Comparison of ENCODE assay signal across 13 cellular contexts in the genomic region with DNA sequence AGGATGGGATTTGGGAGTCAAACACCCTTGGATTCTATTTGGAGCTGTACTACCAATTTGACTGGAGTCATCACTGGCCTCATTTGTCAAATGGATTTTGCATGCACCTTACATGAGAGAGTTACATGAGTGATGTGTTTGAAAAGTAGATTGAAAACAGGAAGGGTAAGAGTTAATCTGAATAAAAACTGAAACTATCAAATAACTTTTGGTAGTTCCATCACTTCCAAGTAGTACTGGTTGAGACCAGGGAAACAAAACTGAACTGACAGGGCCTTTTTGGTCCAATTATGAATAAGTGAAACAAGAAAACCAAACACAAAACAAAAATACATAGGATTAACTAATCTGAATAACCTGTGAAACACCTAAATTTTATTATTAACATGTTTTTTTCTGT.
"Had no signal": no experiment of that assay in that cellular context is flagged by ENCODE, and none has a peak within 500 bp of the region (broad histone marks: within the 10 kb centered on the region; RNA-seq: fewer than 3 reads in every experiment).

No MANE protein-coding gene starts in this region.

- H3K9me3 Mint-ChIP-seq: endodermal cell had no signal

- H3K27ac Mint-ChIP-seq: endodermal cell had no signal

- DNase-seq: activated CD4-positive, alpha-beta T cell treated with anti-CD3 and anti-CD28 coated beads, Interleukin-2, amount 50 U/mL, for 1 hour; activated CD8-positive, alpha-beta memory T cell treated with anti-CD3 and anti-CD28 coated beads, Interleukin-2, amount 50 U/mL, for 4 hours; activated gamma-delta T cell treated with Interleukin-2 at 50 U/mL for 16 hours; anterior cingulate cortex; endodermal cell; hippocampal formation; lower lobe of right lung; midbrain; retina; SIG-M5; stimulated activated CD4-positive, alpha-beta T cell treated with anti-CD3 and anti-CD28 coated beads, Interleukin-4, amount 100 ng/mL, for 1 hour; tibial artery; uterus had no signal

- H3K4me3 Mint-ChIP-seq: endodermal cell had no signal
